ENCODE assay signal across 8 cellular contexts in the genomic region with DNA sequence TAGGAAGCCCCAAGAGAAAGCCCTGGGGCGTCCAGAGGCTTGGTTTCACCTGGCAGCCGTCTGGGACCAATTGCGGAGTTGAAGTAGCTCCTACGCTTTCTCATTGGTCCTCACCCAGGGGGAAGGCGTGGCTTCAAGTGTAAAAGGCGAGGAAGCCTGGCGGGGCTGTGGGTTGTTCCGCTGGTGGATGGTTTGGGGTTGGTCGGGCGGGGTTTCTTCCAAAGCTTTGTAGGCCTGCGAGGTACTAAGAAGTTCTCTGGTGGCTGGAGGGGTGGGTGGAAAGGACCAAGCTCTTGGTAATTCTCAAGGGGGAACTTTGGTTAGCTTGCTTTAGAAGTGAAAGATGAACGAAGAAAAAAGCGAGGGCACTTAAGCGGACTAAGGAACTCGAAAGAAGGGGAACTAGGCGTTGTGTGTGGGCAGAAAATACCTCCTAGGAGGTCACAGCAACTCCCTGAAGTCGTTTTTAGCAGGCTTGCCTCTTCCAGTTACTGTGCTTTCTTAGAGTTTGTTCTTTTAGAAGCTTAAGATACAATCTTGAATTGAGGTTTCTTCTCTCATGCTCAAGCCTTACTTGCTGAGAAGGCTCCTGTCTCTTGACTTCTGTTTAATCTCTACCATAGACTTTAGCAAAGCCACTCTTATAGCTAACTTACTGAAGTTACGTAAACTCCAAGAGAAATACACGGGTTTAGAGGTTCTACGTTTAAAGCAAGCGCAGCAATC.
A peak's percentile ranks its signal among the peaks of the same experiment; 100 is the strongest.
DNase-seq lines count a peak whose midpoint lies in the region; ATAC-seq lines count a peak whose summit lies in the region.

No MANE protein-coding gene starts in this region.

- H3K4me1 Mint-ChIP-seq in activated T-cell treated with anti-CD3 and anti-CD28 coated beads, Interleukin-2, amount 50 U/mL, for 24 hours (ENCODE audit: low read depth) = peaks cover 17% of the 10 kb centered on the region

- no peak overlapping the region for H3K9ac ChIP-seq in iPS-15b (ENCODE audit: low read depth, low read length)

- no peaks in the 10 kb centered on the region for H3K9me3 Mint-ChIP-seq in activated T-cell treated with anti-CD3 and anti-CD28 coated beads, Interleukin-2, amount 50 U/mL, for 24 hours

- peak overlapping the region; percentile 79 for H3K4me3 Mint-ChIP-seq in activated T-cell treated with anti-CD3 and anti-CD28 coated beads, Interleukin-2, amount 50 U/mL, for 24 hours

- no peaks in the 10 kb centered on the region for H3K4me1 ChIP-seq in iPS-15b (ENCODE audit: control insufficient read depth, insufficient read depth, low read length)

- no peaks in the 10 kb centered on the region for H3K36me3 Mint-ChIP-seq in activated T-cell treated with anti-CD3 and anti-CD28 coated beads, Interleukin-2, amount 50 U/mL, for 24 hours (ENCODE audit: low read depth)

- H3K27ac Mint-ChIP-seq in activated T-cell treated with anti-CD3 and anti-CD28 coated beads, Interleukin-2, amount 50 U/mL, for 24 hours = peak overlapping the region; percentile 88

- no peaks in the 10 kb centered on the region for H3K36me3 ChIP-seq in iPS-15b (ENCODE audit: control insufficient read depth, insufficient read depth, low read length)

- DNase-seq in GF-D8 (lab: John Stamatoyannopoulos, UW) (peak; percentile 23), NAMALWA (ENCODE audit: low spot score) (peak; percentile 94), SW480 (ENCODE audit: low spot score) (no peak), HCEC 1CT (no peak)
- DNase-seq in activated T-cell treated with anti-CD3 and anti-CD28 coated beads, Interleukin-2, amount 50 U/mL, for 24 hours = peak; percentile 77
- DNase-seq in stimulated activated CD8-positive, alpha-beta memory T cell treated with anti-CD3 and anti-CD28 coated beads, Interleukin-2, amount 100 ng/mL, for 1 hour (ENCODE audit: low read depth in 2 of 2) = peak; percentile 35 to 64

- peak; percentile 93 for ATAC-seq in GM21737 (IDR thresholded peaks at IDR 0.05; ENCODE audit: unreplicated experiment)

- H3K9me3 ChIP-seq in iPS-15b (ENCODE audit: control insufficient read depth, insufficient read depth, low read length) = no peaks in the 10 kb centered on the region

- peak overlapping the region; percentile 24 for H3K4me3 ChIP-seq in iPS-15b (ENCODE audit: low read depth, low read length)

- H3K27me3 ChIP-seq in iPS-15b (ENCODE audit: control insufficient read depth, insufficient read depth, low read length) = peaks cover 22% of the 10 kb centered on the region

- peaks cover 6% of the 10 kb centered on the region for H3K27me3 Mint-ChIP-seq in activated T-cell treated with anti-CD3 and anti-CD28 coated beads, Interleukin-2, amount 50 U/mL, for 24 hours

Comparison
In these comparisons a context has a peak if more than half of its experiments do, and no peak if none do; other contexts are left out.
1. DNase-seq: peak in GF-D8 (single experiment), NAMALWA (single experiment), activated T-cell treated with anti-CD3 and anti-CD28 coated beads, Interleukin-2, amount 50 U/mL, for 24 hours (single experiment) and stimulated activated CD8-positive, alpha-beta memory T cell treated with anti-CD3 and anti-CD28 coated beads, Interleukin-2, amount 100 ng/mL, for 1 hour (2 of 2); none in SW480 (single experiment) and HCEC 1CT (single experiment).